Comparison of ENCODE assay signal across 10 cellular contexts in the genomic region with DNA sequence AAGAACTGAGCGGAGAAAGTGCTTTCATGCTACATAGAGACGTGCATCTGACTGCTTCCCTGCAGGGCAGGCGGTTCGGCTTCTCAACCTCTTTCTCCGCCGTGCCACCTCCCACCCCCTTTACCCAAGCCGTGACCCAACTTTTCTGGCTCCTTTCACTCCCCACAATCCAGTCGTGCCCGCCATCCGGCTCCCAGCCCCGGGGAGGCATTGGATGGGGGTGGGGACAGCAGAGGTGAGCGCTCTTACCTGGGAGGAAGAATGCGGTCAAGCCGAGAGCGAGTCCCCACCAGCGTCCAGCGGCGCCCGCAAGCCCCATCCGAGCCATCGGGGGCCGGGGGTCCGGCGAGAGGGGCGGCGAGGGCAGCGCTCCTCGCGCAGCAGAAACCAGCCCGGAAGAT. TPM values are rescaled to one million over a fixed set of nuclear protein-coding genes. Genes with fewer than 3 reads are reported as not detected.
DNase-seq lines count a peak whose midpoint lies in the region; ATAC-seq, FAIRE-seq and TF ChIP-seq lines count a peak whose summit lies in the region.
"Had no signal": no experiment of that assay in that cellular context is flagged by ENCODE, and none has a peak within 500 bp of the region (broad histone marks: within the 10 kb centered on the region; RNA-seq: fewer than 3 reads in every experiment).

No MANE protein-coding gene starts in this region.

- no peaks in the 10 kb centered on the region for H3K36me3 ChIP-seq in endothelial cell of umbilical vein (ENCODE audit: control insufficient read depth in 2 of 2, extremely low read depth in 1 of 2, insufficient read depth in 2 of 2, low read length in 2 of 2)

- intact Hi-C loops in activated CD4-positive, alpha-beta T cell treated with anti-CD3 and anti-CD28 coated beads, Interleukin-2, amount 10 ng/mL, durations not matched to agents 24 days and 14 days (cut with micrococcal nuclease), result loop anchor here (5.0 kb wide), 1 partner anchor 246 kb away; no protein-coding TSS in a partner anchor
- intact Hi-C loops in endothelial cell of umbilical vein (cut with micrococcal nuclease), result loop anchor here (5.0 kb wide), 2 partner anchors 376 to 484 kb away; partner anchors contain the start of gene OAF

- H2AFZ ChIP-seq in endothelial cell of umbilical vein (ENCODE audit: low read depth, low read length), result peak overlapping the region; percentile 67

- CTCF ChIA-PET in RWPE1 (lab: Yijun Ruan, JAX), result interaction anchor here (0.5 to 2.0 kb wide), 11 partner anchors 31 to 380 kb away, joined by 3 to 13 read pairs (median 4); no protein-coding TSS in a partner anchor
- CTCF ChIA-PET in endothelial cell of umbilical vein (lab: Charles Lee), result interaction anchor here (1.0 to 4.5 kb wide), 5 partner anchors 29 to 61 kb away, joined by 3 to 128 read pairs (median 37); no protein-coding TSS in a partner anchor

- TF ChIP-seq CTCF in RWPE1 (conservative IDR thresholded peaks at IDR 0.05; ENCODE audit: low read depth) (no peak), endothelial cell of umbilical vein (IDR thresholded peaks at IDR 0.05; ENCODE audit: extremely low read depth in 1 of 2, insufficient read depth in 1 of 2, low read depth in 1 of 2, low read length in 2 of 2) (no peak), osteocyte (IDR thresholded peaks at IDR 0.05) (no peak)

- H3K27me3 ChIP-seq in endothelial cell of umbilical vein (ENCODE audit: control insufficient read depth in 2 of 2, insufficient read depth in 2 of 2, low read length in 2 of 2), result no peaks in the 10 kb centered on the region

- no peaks in the 10 kb centered on the region for H4K20me1 ChIP-seq in endothelial cell of umbilical vein (replicated peaks; ENCODE audit: control insufficient read depth, extremely low read depth, insufficient read depth, low read length)

- H3K9me3 ChIP-seq in endothelial cell of umbilical vein (replicated peaks; ENCODE audit: control insufficient read depth, insufficient read depth, low read length), result no peaks in the 10 kb centered on the region

- dilution Hi-C loops in endothelial cell of umbilical vein (cut with MboI; ENCODE audit: extremely low pct_ligation_motif_present, low sequenced_read_pairs), result no loop called here

- H3K27ac ChIP-seq in RWPE1 (peak overlapping the region; percentile 90), endothelial cell of umbilical vein (ENCODE audit: insufficient read depth, low read depth, low read length) (no peak overlapping the region)

- peaks cover 2% of the 10 kb centered on the region for H3K79me2 ChIP-seq in endothelial cell of umbilical vein (ENCODE audit: control insufficient read depth, insufficient read depth, low read length)

- no peaks in the 10 kb centered on the region for H3K9me1 ChIP-seq in endothelial cell of umbilical vein (replicated peaks; ENCODE audit: control insufficient read depth, extremely low read depth, insufficient read depth, low read length)

- POLR2A ChIA-PET in RWPE1 (lab: Yijun Ruan, JAX; ENCODE audit: low non-redundant PET) (interaction anchor here (0.6 to 1.9 kb wide), 2 partner anchors 36 to 59 kb away, joined by 4 to 6 read pairs; no protein-coding TSS in a partner anchor), endothelial cell of umbilical vein (lab: Charles Lee) (no interaction called here)

- TF ChIP-seq POLR2A in endothelial cell of umbilical vein (IDR thresholded peaks at IDR 0.05; ENCODE audit: low read depth, low read length), result no peak

- no peak for FAIRE-seq in endothelial cell of umbilical vein (lab: Jason Lieb, UNC)
- FAIRE-seq: endometrium, GM18507 had no signal

- peaks cover 35% of the 10 kb centered on the region for H3K4me1 ChIP-seq in endothelial cell of umbilical vein (ENCODE audit: control insufficient read depth, extremely low read depth, insufficient read depth, low read length)

- peak overlapping the region; percentile 53 to 68 (median 65) for H3K4me3 ChIP-seq in endothelial cell of umbilical vein (replicated peaks in 1 of 3; ENCODE audit: insufficient read depth in 1 of 3, low read depth in 1 of 3, low read length in 3 of 3)

- DNase-seq in activated CD4-positive, alpha-beta T cell treated with anti-CD3 and anti-CD28 coated beads, Interleukin-2, amount 10 ng/mL, durations not matched to agents 24 days and 14 days, result peak; percentile 64
- DNase-seq in activated CD4-positive, alpha-beta T cell treated with anti-CD3 and anti-CD28 coated beads, Interleukin-2, amount 50 U/mL, for 4 hours, result no peak
- DNase-seq in RWPE1 (ENCODE audit: low spot score) (no peak), endothelial cell of umbilical vein (ENCODE audit: low read depth, low spot score) (peak; percentile 14), osteocyte (ENCODE audit: extremely low spot score, unreplicated experiment) (no peak), cortex of kidney (lab: John Stamatoyannopoulos, UW) (no peak), NCI-H2081 (lab: John Stamatoyannopoulos, UW) (no peak)

- H3K27me3 Mint-ChIP-seq in activated CD4-positive, alpha-beta T cell treated with anti-CD3 and anti-CD28 coated beads, Interleukin-2, amount 10 ng/mL, durations not matched to agents 24 days and 14 days, result peaks cover 73% of the 10 kb centered on the region
- H3K27me3 Mint-ChIP-seq in osteocyte (ENCODE audit: unreplicated experiment), result peaks cover 7% of the 10 kb centered on the region

- H3K4me3 Mint-ChIP-seq in activated CD4-positive, alpha-beta T cell treated with anti-CD3 and anti-CD28 coated beads, Interleukin-2, amount 10 ng/mL, durations not matched to agents 24 days and 14 days, result peak overlapping the region; percentile 85
- H3K4me3 Mint-ChIP-seq in osteocyte (ENCODE audit: unreplicated experiment), result peak overlapping the region; percentile 88

- peak overlapping the region; percentile 30 for H3K9ac ChIP-seq in endothelial cell of umbilical vein (replicated peaks; ENCODE audit: extremely low read depth, insufficient read depth, low read length)

- peaks cover 15% of the 10 kb centered on the region for H3K4me1 Mint-ChIP-seq in activated CD4-positive, alpha-beta T cell treated with anti-CD3 and anti-CD28 coated beads, Interleukin-2, amount 10 ng/mL, durations not matched to agents 24 days and 14 days
- H3K4me1 Mint-ChIP-seq in osteocyte (ENCODE audit: unreplicated experiment), result peaks cover 20% of the 10 kb centered on the region

- ATAC-seq in HG03460 (IDR thresholded peaks at IDR 0.05; ENCODE audit: unreplicated experiment), result no peak

- no peaks in the 10 kb centered on the region for H3K36me3 Mint-ChIP-seq in activated CD4-positive, alpha-beta T cell treated with anti-CD3 and anti-CD28 coated beads, Interleukin-2, amount 10 ng/mL, durations not matched to agents 24 days and 14 days (ENCODE audit: low read depth)
- no peaks in the 10 kb centered on the region for H3K36me3 Mint-ChIP-seq in osteocyte (ENCODE audit: unreplicated experiment)

- no peaks in the 10 kb centered on the region for H3K9me3 Mint-ChIP-seq in activated CD4-positive, alpha-beta T cell treated with anti-CD3 and anti-CD28 coated beads, Interleukin-2, amount 10 ng/mL, durations not matched to agents 24 days and 14 days
- peaks cover 6% of the 10 kb centered on the region for H3K9me3 Mint-ChIP-seq in osteocyte (ENCODE audit: unreplicated experiment)

- peak overlapping the region; percentile 70 for H3K4me2 ChIP-seq in endothelial cell of umbilical vein (ENCODE audit: insufficient read depth, low read length)

- BruUV-seq in endothelial cell of umbilical vein (replicated peaks; lab: Mats Ljungman, UMichigan), result TSS peak; percentile 16

- peak overlapping the region; percentile 58 for H3K27ac Mint-ChIP-seq in activated CD4-positive, alpha-beta T cell treated with anti-CD3 and anti-CD28 coated beads, Interleukin-2, amount 10 ng/mL, durations not matched to agents 24 days and 14 days
- H3K27ac Mint-ChIP-seq in osteocyte (ENCODE audit: unreplicated experiment), result peak overlapping the region; percentile 79

TF ChIP-seq in endothelial cell of umbilical vein, 7 proteins besides CTCF, POLR2A, EP300 and RAD21:
- TF ChIP-seq JUN (IDR thresholded peaks at IDR 0.05; ENCODE audit: borderline replicate concordance, insufficient read depth, insufficient read length, low read depth) (no peak), GATA2 (IDR thresholded peaks at IDR 0.05; ENCODE audit: insufficient read depth, insufficient read length, low read depth, low read length) (no peak), POLR2AphosphoS5 (IDR thresholded peaks at IDR 0.05; ENCODE audit: insufficient read depth, low read depth, low read length) (no peak)
TF ChIP-seq in endothelial cell of umbilical vein: peak in this region for 0.

RNA-seq across cellular contexts. Expression of gene NECTIN1, which starts 0.8 kb away (rescaled TPM):
- 3.1 and 5.7 TPM in 2 replicates for total RNA-seq in activated CD4-positive, alpha-beta T cell treated with anti-CD3 and anti-CD28 coated beads, Interleukin-2, amount 10 ng/mL, durations not matched to agents 24 days and 14 days
- 23.6 and 23.9 TPM in 2 replicates for total RNA-seq in endothelial cell of umbilical vein
- 8.4 and 10.8 TPM in 2 replicates for polyA plus RNA-seq in endothelial cell of umbilical vein
- 12.1 and 15.3 TPM in 2 replicates for polyA plus RNA-seq in endothelial cell of umbilical vein (2011; cell fraction: cytosol; rRNA removed)
- 11.0 and 11.5 TPM in 2 replicates for polyA plus RNA-seq in endothelial cell of umbilical vein (2011; cell fraction: nucleus; rRNA removed)
- polyA plus RNA-seq in endothelial cell of umbilical vein (2012), result 14.8 and 20.1 TPM in 2 replicates
- polyA minus RNA-seq in endothelial cell of umbilical vein, result 16.2 and 17.1 TPM in 2 replicates
- polyA minus RNA-seq in endothelial cell of umbilical vein (2011; cell fraction: cytosol; rRNA and poly(A)+ RNA removed), result 4.3 TPM
- polyA minus RNA-seq in endothelial cell of umbilical vein (2011; cell fraction: nucleus; rRNA and poly(A)+ RNA removed), result 6.3 and 7.4 TPM in 2 replicates
- 7.2 and 9.5 TPM in 2 replicates for total RNA-seq in osteocyte

Comparison
In these comparisons a context has a peak if more than half of its experiments do, and no peak if none do; other contexts are left out.
1. DNase-seq: peak in activated CD4-positive, alpha-beta T cell treated with anti-CD3 and anti-CD28 coated beads, Interleukin-2, amount 10 ng/mL, durations not matched to agents 24 days and 14 days (single experiment) and endothelial cell of umbilical vein (single experiment); none in activated CD4-positive, alpha-beta T cell treated with anti-CD3 and anti-CD28 coated beads, Interleukin-2, amount 50 U/mL, for 4 hours (0 of 2), RWPE1 (single experiment), osteocyte (single experiment), cortex of kidney (single experiment) and NCI-H2081 (0 of 2).